ENCODE assay signal across 14 cellular contexts in genomic region chr7:67462781-67463191, GRCh38.
DNase-seq lines count a peak whose midpoint lies in the region; FAIRE-seq and TF ChIP-seq lines count a peak whose summit lies in the region.
"Had no signal": no experiment of that assay in that cellular context is flagged by ENCODE, and none has a peak within 500 bp of the region (broad histone marks: within the 10 kb centered on the region; RNA-seq: fewer than 3 reads in every experiment).

No MANE protein-coding gene starts in this region.

- no peak overlapping the region for H3K27ac Mint-ChIP-seq in endodermal cell
- peak overlapping the region; percentile 45 to 76 (median 73) for H3K27ac Mint-ChIP-seq in nephron
- H3K27ac Mint-ChIP-seq: activated CD4-positive, alpha-beta T cell treated with anti-CD3 and anti-CD28 coated beads, Interleukin-2, amount 10 ng/mL, durations not matched to agents 24 days and 14 days; activated T-helper 2 cell treated with anti-CD3 and anti-CD28 coated beads, Interferon-gamma antibody, Interleukin-2, Interleukin-4, amounts not matched to agents 10 μg/mL and 5 μg/mL and 100 μg/mL, durations not matched to agents 14 hours and 24 hours and 36 hours had no signal

- FAIRE-seq in urothelium cell line (lab: Jason Lieb, UNC) = no peak

- no peak for TF ChIP-seq POLR2A in uterus (IDR thresholded peaks at IDR 0.05)

- H3K27ac ChIP-seq in cardiac muscle cell (peak overlapping the region; percentile 15), endodermal cell (ENCODE audit: low read depth, low read length) (peak overlapping the region; percentile 76), uterus (no peak overlapping the region)
- H3K27ac ChIP-seq: brain microvascular endothelial cell, epithelial cell of prostate, vagina had no signal

- H3K4me3 ChIP-seq in cardiac muscle cell (no peak overlapping the region), endodermal cell (ENCODE audit: low read length) (no peak overlapping the region), uterus (no peak overlapping the region)
- H3K4me3 ChIP-seq: vagina had no signal

- H3K4me1 Mint-ChIP-seq in endodermal cell (peaks cover 7% of the 10 kb centered on the region), nephron (peaks cover 36% of the 10 kb centered on the region)
- H3K4me1 Mint-ChIP-seq: activated CD4-positive, alpha-beta T cell treated with anti-CD3 and anti-CD28 coated beads, Interleukin-2, amount 10 ng/mL, durations not matched to agents 24 days and 14 days had no signal

- H3K36me3 ChIP-seq in cardiac muscle cell = no peaks in the 10 kb centered on the region
- no peaks in the 10 kb centered on the region for H3K36me3 ChIP-seq in endodermal cell (ENCODE audit: control insufficient read depth, insufficient read depth, low read length)
- no peaks in the 10 kb centered on the region for H3K36me3 ChIP-seq in uterus
- H3K36me3 ChIP-seq: brain microvascular endothelial cell, vagina had no signal

- 83 to 90% methylated on average over 6 to 9 of the region's 9 CpGs for WGBS in endodermal cell (ENCODE audit: insufficient coverage in 1 of 2, insufficient read length in 1 of 2), 2 experiments

- H3K27me3 Mint-ChIP-seq in endodermal cell (ENCODE audit: insufficient read depth) = peaks cover 29% of the 10 kb centered on the region
- H3K27me3 Mint-ChIP-seq in nephron (ENCODE audit: low read depth) = peaks cover 58% of the 10 kb centered on the region
- H3K27me3 Mint-ChIP-seq: activated CD4-positive, alpha-beta T cell treated with anti-CD3 and anti-CD28 coated beads, Interleukin-2, amount 10 ng/mL, durations not matched to agents 24 days and 14 days had no signal

- H3K27me3 ChIP-seq in cardiac muscle cell = no peaks in the 10 kb centered on the region
- H3K27me3 ChIP-seq in endodermal cell (ENCODE audit: control insufficient read depth, insufficient read depth, low read length, poor library complexity, severe bottlenecking) = no peaks in the 10 kb centered on the region
- H3K27me3 ChIP-seq in uterus = no peaks in the 10 kb centered on the region
- H3K27me3 ChIP-seq: brain microvascular endothelial cell, vagina had no signal

- H3K9me3 Mint-ChIP-seq in endodermal cell (peaks cover 41% of the 10 kb centered on the region), nephron (peaks cover 32% of the 10 kb centered on the region)
- H3K9me3 Mint-ChIP-seq: activated CD4-positive, alpha-beta T cell treated with anti-CD3 and anti-CD28 coated beads, Interleukin-2, amount 10 ng/mL, durations not matched to agents 24 days and 14 days had no signal

- no peak overlapping the region for H3K9ac ChIP-seq in endodermal cell (ENCODE audit: extremely low read depth, low read length, poor library complexity, severe bottlenecking)

- peaks cover 2% of the 10 kb centered on the region for H3K36me3 Mint-ChIP-seq in endodermal cell (ENCODE audit: low read depth)
- peaks cover 18% of the 10 kb centered on the region for H3K36me3 Mint-ChIP-seq in nephron (ENCODE audit: low read depth)

- TF ChIP-seq CTCF in cardiac muscle cell (IDR thresholded peaks at IDR 0.05; ENCODE audit: low read depth, low read length) (no peak), endodermal cell (conservative IDR thresholded peaks at IDR 0.05) (no peak), nephron (IDR thresholded peaks at IDR 0.05; ENCODE audit: unreplicated experiment in 3 of 3) (no peak), uterus (IDR thresholded peaks at IDR 0.05) (no peak)

- intact Hi-C loops in cardiac septum (cut with DNase I) = no loop called here
- intact Hi-C loops in uterus (cut with DNase I; ENCODE audit: low total_unique reads) = no loop called here

- peak; percentile 9 to 73 for DNase-seq in cardiac muscle cell (ENCODE audit: low read depth in 1 of 2, low spot score in 1 of 2)
- DNase-seq in cardiac septum (ENCODE audit: low spot score) = no peak
- no peak for DNase-seq in endodermal cell
- peak; percentile 67 to 73 for DNase-seq in uterus
- DNase-seq in KG1 (lab: John Stamatoyannopoulos, UW) = no peak
- DNase-seq in UCSD-AML1 (lab: John Stamatoyannopoulos, UW; ENCODE audit: unreplicated experiment) = no peak
- no peak for DNase-seq in urothelium cell line (ENCODE audit: low spot score)
- DNase-seq: activated CD4-positive, alpha-beta T cell treated with anti-CD3 and anti-CD28 coated beads, Interleukin-2, amount 10 ng/mL, durations not matched to agents 24 days and 14 days; brain microvascular endothelial cell; NCI-H1417 had no signal

- H3K4me1 ChIP-seq in cardiac muscle cell (ENCODE audit: low read depth) = peaks cover 5% of the 10 kb centered on the region
- H3K4me1 ChIP-seq in endodermal cell (ENCODE audit: control insufficient read depth, insufficient read depth, low read length) = no peaks in the 10 kb centered on the region
- H3K4me1 ChIP-seq in uterus = no peaks in the 10 kb centered on the region

- H3K4me3 Mint-ChIP-seq in endodermal cell = no peak overlapping the region
- H3K4me3 Mint-ChIP-seq in nephron = peak overlapping the region in 1 of 3 experiments; percentile 40
- H3K4me3 Mint-ChIP-seq: activated CD4-positive, alpha-beta T cell treated with anti-CD3 and anti-CD28 coated beads, Interleukin-2, amount 10 ng/mL, durations not matched to agents 24 days and 14 days had no signal

- H3K9me3 ChIP-seq in cardiac muscle cell (ENCODE audit: low read depth) (no peaks in the 10 kb centered on the region), endodermal cell (ENCODE audit: control insufficient read depth, low read length) (peaks cover 28% of the 10 kb centered on the region), uterus (no peaks in the 10 kb centered on the region)
- H3K9me3 ChIP-seq: vagina had no signal

Comparison
In these comparisons a context has a peak if more than half of its experiments do, and no peak if none do; other contexts are left out.
1. DNase-seq: peak in cardiac muscle cell (2 of 2) and uterus (2 of 2); none in cardiac septum (single experiment), endodermal cell (single experiment), KG1 (single experiment), UCSD-AML1 (single experiment) and urothelium cell line (single experiment).
2. H3K27ac ChIP-seq: peak in cardiac muscle cell (single experiment) and endodermal cell (single experiment); none in uterus (0 of 2).